15 cellular contexts compared by ENCODE assay signal in the genomic region with DNA sequence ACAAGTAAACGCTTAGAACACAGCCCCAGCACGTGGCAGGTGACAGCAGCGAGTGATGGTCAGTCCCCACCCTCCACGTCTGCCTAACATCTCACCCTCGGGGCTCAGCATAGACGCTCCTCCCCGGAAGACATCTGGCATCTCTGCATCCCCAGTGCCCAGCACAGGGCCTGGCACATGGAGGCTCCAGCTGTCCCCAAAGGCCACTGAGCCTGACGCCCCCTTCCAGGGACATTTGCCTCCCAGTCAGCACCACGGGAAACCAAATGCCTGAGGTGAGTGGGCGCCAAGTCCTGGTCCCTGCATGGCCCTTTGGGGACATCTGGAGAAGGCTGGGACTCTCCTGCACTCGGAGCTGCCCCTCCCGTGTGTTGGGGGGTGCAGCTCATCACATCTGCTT.
DNase-seq lines count a peak whose midpoint lies in the region; ATAC-seq and TF ChIP-seq lines count a peak whose summit lies in the region.
"Had no signal": no experiment of that assay in that cellular context is flagged by ENCODE, and none has a peak within 500 bp of the region (broad histone marks: within the 10 kb centered on the region; RNA-seq: fewer than 3 reads in every experiment).

No MANE protein-coding gene starts in this region.

- DNase-seq in activated CD8-positive, alpha-beta memory T cell treated with anti-CD3 and anti-CD28 coated beads, Interleukin-2, amount 50 U/mL, for 48 hours, result peak; percentile 6
- no peak for DNase-seq in activated CD8-positive, alpha-beta memory T cell treated with anti-CD3 and anti-CD28 coated beads for 24 hours
- DNase-seq in left lobe of liver (ENCODE audit: low spot score) (peak; percentile 28), spleen (peak; percentile 47), T1000 (lab: John Stamatoyannopoulos, UW) (no peak), left colon (no peak), CD1c-positive myeloid dendritic cell (ENCODE audit: extremely low spot score) (no peak)
- DNase-seq: ACHN; CD4-positive, alpha-beta T cell; DMS153; DMS79 treated with DMSO at 0.1 percent for 48 hours; EL; GOT3; H9 had no signal

- TF ChIP-seq POLR2A in spleen (IDR thresholded peaks at IDR 0.05), result no peak

- ATAC-seq in left lobe of liver, result no peak
- ATAC-seq in left colon, result no peak

- no peaks in the 10 kb centered on the region for H3K36me3 ChIP-seq in spleen
- H3K36me3 ChIP-seq: BLaER1 treated with 17β-estradiol and CSF1 and Interleukin-3, amounts not matched to agents 10 nM and 100 nM had no signal

- intact Hi-C loops in spleen (cut with DNase I; ENCODE audit: low total_unique reads), result no loop called here
- intact Hi-C loops in left colon (cut with DNase I, micrococcal nuclease), result no loop called here

- WGBS in spleen, 5 donors, result 82 to 88% (median 84%) methylated on average over 12 of the region's 12 CpGs

- H3K27ac ChIP-seq in spleen, result no peak overlapping the region
- H3K27ac ChIP-seq: BLaER1 treated with 17β-estradiol and CSF1 and Interleukin-3, amounts not matched to agents 10 nM and 100 nM had no signal

- peaks cover 0 to 14% (median 0%) of the 10 kb centered on the region in 7 donors for H3K27me3 ChIP-seq in spleen (replicated peaks in 1 of 7)
- H3K27me3 ChIP-seq: BLaER1 treated with 17β-estradiol and CSF1 and Interleukin-3, amounts not matched to agents 10 nM and 100 nM had no signal

- no peak overlapping the region for H3K4me3 ChIP-seq in spleen
- H3K4me3 ChIP-seq: BLaER1 treated with 17β-estradiol and CSF1 and Interleukin-3, amounts not matched to agents 10 nM and 100 nM had no signal

- no peak for TF ChIP-seq CTCF in spleen (IDR thresholded peaks at IDR 0.05 in 8 of 11, conservative IDR thresholded peaks at IDR 0.05 in 3 of 11)

- H3K9me3 ChIP-seq in spleen, result no peaks in the 10 kb centered on the region

- no peaks in the 10 kb centered on the region for H3K4me1 ChIP-seq in spleen

Comparison
In these comparisons a context has a peak if more than half of its experiments do, and no peak if none do; other contexts are left out.
1. DNase-seq: peak in activated CD8-positive, alpha-beta memory T cell treated with anti-CD3 and anti-CD28 coated beads, Interleukin-2, amount 50 U/mL, for 48 hours (single experiment), left lobe of liver (single experiment) and spleen (single experiment); none in activated CD8-positive, alpha-beta memory T cell treated with anti-CD3 and anti-CD28 coated beads for 24 hours (single experiment), T1000 (single experiment), left colon (0 of 2) and CD1c-positive myeloid dendritic cell (single experiment).